ENCODE assay signal across 15 cellular contexts in genomic region chr16:87459027-87459426, GRCh38.
"Had no signal": no experiment of that assay in that cellular context is flagged by ENCODE, and none has a peak within 500 bp of the region (broad histone marks: within the 10 kb centered on the region; RNA-seq: fewer than 3 reads in every experiment).

No MANE protein-coding gene starts in this region.

- FAIRE-seq: TTC549 had no signal

- H3K27ac ChIP-seq: colonic mucosa, right atrium auricular region had no signal

- H3K4me3 ChIP-seq: colonic mucosa, gastroesophageal sphincter, heart right ventricle, right atrium auricular region, transverse colon had no signal

- DNase-seq: activated CD4-positive, alpha-beta T cell treated with anti-CD3 and anti-CD28 coated beads, Interleukin-2, amount 50 U/mL, for 4 hours; activated gamma-delta T cell treated with Interleukin-2 at 50 U/mL for 16 hours; amniotic stem cell; colonic mucosa; heart right ventricle; left cardiac atrium; midbrain; nephron progenitor cell; occipital lobe; SW 1271; transverse colon had no signal

- H3K27me3 ChIP-seq: colonic mucosa, gastroesophageal sphincter, heart right ventricle, right atrium auricular region, transverse colon had no signal

- ATAC-seq: activated naive CD4-positive, alpha-beta T cell treated with anti-CD3 and anti-CD28 coated beads, Interleukin-2, amount 50 U/mL, for 72 hours; gastroesophageal sphincter; left cardiac atrium had no signal

- H3K9me3 ChIP-seq: colonic mucosa, gastroesophageal sphincter, heart right ventricle, right atrium auricular region, transverse colon had no signal
